ENCODE assay signal across 8 cellular contexts in the genomic region with DNA sequence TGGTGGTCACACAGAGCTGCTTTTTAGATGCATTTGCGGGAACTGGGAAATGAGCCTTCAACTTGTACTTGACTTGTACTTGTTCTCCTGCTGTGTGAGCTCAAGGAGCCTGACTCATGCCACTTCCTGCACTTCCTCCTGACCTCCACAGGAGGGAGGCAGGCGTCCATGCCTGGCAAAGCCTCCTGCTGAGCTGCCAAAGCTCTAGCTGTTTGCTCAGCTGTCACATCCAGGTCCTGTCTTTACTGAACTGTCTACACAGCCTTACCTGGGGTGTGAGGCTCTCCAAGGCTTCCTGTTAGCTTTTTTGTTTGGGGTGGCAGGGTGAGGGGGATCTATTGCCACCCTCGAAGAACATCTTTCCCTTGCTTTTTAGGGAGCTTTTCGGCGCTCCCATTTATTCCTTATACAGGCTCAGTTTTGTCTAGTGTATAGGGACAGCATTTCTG. TPM values are rescaled to one million over a fixed set of nuclear protein-coding genes. Genes with fewer than 3 reads are reported as not detected.
DNase-seq lines count a peak whose midpoint lies in the region; ATAC-seq and TF ChIP-seq lines count a peak whose summit lies in the region.

No MANE protein-coding gene starts in this region.

- intact Hi-C loops in CD14-positive monocyte (cut with micrococcal nuclease): loop anchor here (2.0 to 10.0 kb wide), 3 partner anchors 173 to 423 kb away; no protein-coding TSS in a partner anchor

- H3K27me3 ChIP-seq in NT2/D1 (ENCODE audit: insufficient read depth, insufficient read length): no peaks in the 10 kb centered on the region

- H3K4me1 Mint-ChIP-seq in CD14-positive monocyte (peaks cover 8% of the 10 kb centered on the region), naive B cell (peaks cover 0 to 6% (median 2%) of the 10 kb centered on the region in 3 donors)

- no peak; the same call in 1 of the 2 replicates for TF ChIP-seq EP300 in Ishikawa (IDR thresholded peaks at IDR 0.05; ENCODE audit: borderline replicate concordance)

- H3K4me3 Mint-ChIP-seq in CD14-positive monocyte (no peak overlapping the region), naive B cell (peak overlapping the region in 1 of 8 donors; percentile 47)

- peaks cover 16 to 40% (median 29%) of the 10 kb centered on the region in 3 donors for H3K27me3 Mint-ChIP-seq in CD14-positive monocyte (ENCODE audit: low read depth in 3 of 3)
- peaks cover 17% of the 10 kb centered on the region in 3 donors for H3K27me3 Mint-ChIP-seq in naive B cell

- DNase-seq in CD14-positive monocyte (ENCODE audit: low spot score) (peak; percentile 81), NT2/D1 (ENCODE audit: low read depth, low spot score) (peak; percentile 91), activated T-cell treated with anti-CD3 and anti-CD28 coated beads for 24 hours (ENCODE audit: low read depth) (peak; percentile 54), epithelial cell of proximal tubule (ENCODE audit: low read depth) (peak; percentile 39), naive B cell (peak; percentile 42), superior temporal gyrus (ENCODE audit: extremely low spot score) (peak; percentile 86)

- peak; percentile 100 for TF ChIP-seq RAD21 in Ishikawa (IDR thresholded peaks at IDR 0.05; ENCODE audit: low read depth)

- H3K36me3 Mint-ChIP-seq in CD14-positive monocyte: peaks cover 27 to 30% of the 10 kb centered on the region in 2 donors
- H3K36me3 Mint-ChIP-seq in naive B cell: peaks cover 0 to 10% of the 10 kb centered on the region in 2 donors

- peak; percentile 65 for ATAC-seq in GM19397 (IDR thresholded peaks at IDR 0.05; ENCODE audit: unreplicated experiment)
- ATAC-seq in naive B cell (ENCODE audit: low read depth in 2 of 2): peak; percentile 73 to 85

- H3K9me3 ChIP-seq in NT2/D1 (ENCODE audit: insufficient read depth, low read length): no peaks in the 10 kb centered on the region

- no peak overlapping the region for H3K4me3 ChIP-seq in NT2/D1 (ENCODE audit: insufficient read length, low read depth)
- H3K4me3 ChIP-seq in epithelial cell of proximal tubule (ENCODE audit: low read depth, low read length): no peak overlapping the region

- H3K27ac Mint-ChIP-seq in CD14-positive monocyte: no peak overlapping the region
- peak overlapping the region in 1 of 6 donors; percentile 20 for H3K27ac Mint-ChIP-seq in naive B cell

- peaks cover 0 to 2% (median 0%) of the 10 kb centered on the region in 7 donors for H3K9me3 Mint-ChIP-seq in CD14-positive monocyte
- H3K9me3 Mint-ChIP-seq in naive B cell: no peaks in the 10 kb centered on the region

- peaks cover 9% of the 10 kb centered on the region for H3K4me1 ChIP-seq in NT2/D1 (ENCODE audit: insufficient read depth, insufficient read length)

- peaks cover 38% of the 10 kb centered on the region for H3K36me3 ChIP-seq in NT2/D1 (ENCODE audit: insufficient read depth, insufficient read length, low read length)

- TF ChIP-seq CTCF in CD14-positive monocyte (IDR thresholded peaks at IDR 0.05): peak; percentile 95
- TF ChIP-seq CTCF in epithelial cell of proximal tubule (conservative IDR thresholded peaks at IDR 0.05; ENCODE audit: low read depth, low read length): peak; percentile 99

- H3K9ac ChIP-seq in NT2/D1 (ENCODE audit: insufficient read length, low read depth): no peak overlapping the region

TF ChIP-seq in Ishikawa, 13 proteins besides CTCF, POLR2A, EP300 and RAD21:
- TF ChIP-seq CEBPB (IDR thresholded peaks at IDR 0.05) (no peak), NFIC (IDR thresholded peaks at IDR 0.05) (no peak), YY1 (IDR thresholded peaks at IDR 0.05; ENCODE audit: low read depth) (no peak), TAF1 (IDR thresholded peaks at IDR 0.05; ENCODE audit: low read depth) (no peak), TEAD4 (IDR thresholded peaks at IDR 0.05) (no peak), FOXM1 (IDR thresholded peaks at IDR 0.05; ENCODE audit: borderline replicate concordance, low read depth) (0 out of 2 replicates have a peak, but pooled peaks have one; percentile 4), CREB1 (IDR thresholded peaks at IDR 0.05; ENCODE audit: low read depth) (no peak), ZBTB7A (IDR thresholded peaks at IDR 0.05; ENCODE audit: low read depth) (no peak), EGR1 (IDR thresholded peaks at IDR 0.05) (no peak), TCF12 (IDR thresholded peaks at IDR 0.05; ENCODE audit: low read depth) (peak; percentile 71)
- TF ChIP-seq, protein P1, sequence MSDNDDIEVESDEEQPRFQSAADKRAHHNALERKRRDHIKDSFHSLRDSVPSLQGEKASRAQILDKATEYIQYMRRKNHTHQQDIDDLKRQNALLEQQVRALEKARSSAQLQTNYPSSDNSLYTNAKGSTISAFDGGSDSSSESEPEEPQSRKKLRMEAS (IDR thresholded peaks at IDR 0.05): peak; percentile 55
- TF ChIP-seq, protein P2, sequence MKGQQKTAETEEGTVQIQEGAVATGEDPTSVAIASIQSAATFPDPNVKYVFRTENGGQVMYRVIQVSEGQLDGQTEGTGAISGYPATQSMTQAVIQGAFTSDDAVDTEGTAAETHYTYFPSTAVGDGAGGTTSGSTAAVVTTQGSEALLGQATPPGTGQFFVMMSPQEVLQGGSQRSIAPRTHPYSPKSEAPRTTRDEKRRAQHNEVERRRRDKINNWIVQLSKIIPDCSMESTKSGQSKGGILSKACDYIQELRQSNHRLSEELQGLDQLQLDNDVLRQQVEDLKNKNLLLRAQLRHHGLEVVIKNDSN (IDR thresholded peaks at IDR 0.05): no peak
- TF ChIP-seq, protein P3, sequence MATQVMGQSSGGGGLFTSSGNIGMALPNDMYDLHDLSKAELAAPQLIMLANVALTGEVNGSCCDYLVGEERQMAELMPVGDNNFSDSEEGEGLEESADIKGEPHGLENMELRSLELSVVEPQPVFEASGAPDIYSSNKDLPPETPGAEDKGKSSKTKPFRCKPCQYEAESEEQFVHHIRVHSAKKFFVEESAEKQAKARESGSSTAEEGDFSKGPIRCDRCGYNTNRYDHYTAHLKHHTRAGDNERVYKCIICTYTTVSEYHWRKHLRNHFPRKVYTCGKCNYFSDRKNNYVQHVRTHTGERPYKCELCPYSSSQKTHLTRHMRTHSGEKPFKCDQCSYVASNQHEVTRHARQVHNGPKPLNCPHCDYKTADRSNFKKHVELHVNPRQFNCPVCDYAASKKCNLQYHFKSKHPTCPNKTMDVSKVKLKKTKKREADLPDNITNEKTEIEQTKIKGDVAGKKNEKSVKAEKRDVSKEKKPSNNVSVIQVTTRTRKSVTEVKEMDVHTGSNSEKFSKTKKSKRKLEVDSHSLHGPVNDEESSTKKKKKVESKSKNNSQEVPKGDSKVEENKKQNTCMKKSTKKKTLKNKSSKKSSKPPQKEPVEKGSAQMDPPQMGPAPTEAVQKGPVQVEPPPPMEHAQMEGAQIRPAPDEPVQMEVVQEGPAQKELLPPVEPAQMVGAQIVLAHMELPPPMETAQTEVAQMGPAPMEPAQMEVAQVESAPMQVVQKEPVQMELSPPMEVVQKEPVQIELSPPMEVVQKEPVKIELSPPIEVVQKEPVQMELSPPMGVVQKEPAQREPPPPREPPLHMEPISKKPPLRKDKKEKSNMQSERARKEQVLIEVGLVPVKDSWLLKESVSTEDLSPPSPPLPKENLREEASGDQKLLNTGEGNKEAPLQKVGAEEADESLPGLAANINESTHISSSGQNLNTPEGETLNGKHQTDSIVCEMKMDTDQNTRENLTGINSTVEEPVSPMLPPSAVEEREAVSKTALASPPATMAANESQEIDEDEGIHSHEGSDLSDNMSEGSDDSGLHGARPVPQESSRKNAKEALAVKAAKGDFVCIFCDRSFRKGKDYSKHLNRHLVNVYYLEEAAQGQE (IDR thresholded peaks at IDR 0.05; ENCODE audit: low read depth): no peak

RNA-seq across cellular contexts. Expression of a gene that starts 6.4 kb away (rescaled TPM):
- polyA plus RNA-seq in CD14-positive monocyte (not detected), naive B cell (ENCODE audit: low read depth in 6 of 6) (not detected)
- total RNA-seq in epithelial cell of proximal tubule: not detected in 2 replicates

RNA-seq across cellular contexts. Expression of a gene that starts 8.3 kb away (rescaled TPM):
- polyA plus RNA-seq in CD14-positive monocyte (not detected), naive B cell (ENCODE audit: low read depth in 6 of 6) (not detected)
- not detected in 2 replicates for total RNA-seq in epithelial cell of proximal tubule

RNA-seq across cellular contexts. Expression of a gene that starts 10.1 kb away (rescaled TPM):
- 10 to 100 TPM; 21.7 to 24.6 TPM for polyA plus RNA-seq in CD14-positive monocyte
- 123 and 182 TPM in 2 replicates for total RNA-seq in epithelial cell of proximal tubule
- polyA plus RNA-seq in naive B cell (ENCODE audit: low read depth in 6 of 6): 10 to 100 TPM; 34.4 to 61.0 (median 49.1) TPM

RNA-seq across cellular contexts. Expression of a gene that starts 10.2 kb away (rescaled TPM):
- under 1 TPM in 1 of 2 donors, not detected in 1; 0.16 TPM for polyA plus RNA-seq in CD14-positive monocyte
- 4.2 and 5.2 TPM in 2 replicates for total RNA-seq in epithelial cell of proximal tubule
- polyA plus RNA-seq in naive B cell (ENCODE audit: low read depth in 6 of 6): 1 to 10 TPM in 3 of 6 donors, under 1 TPM in 1, not detected in 2; 0.35 to 1.8 (median 1.3) TPM

RNA-seq across cellular contexts. Expression of a gene that starts 34.2 kb away (rescaled TPM):
- 1 to 10 TPM; 5.8 to 7.7 TPM for polyA plus RNA-seq in CD14-positive monocyte
- total RNA-seq in epithelial cell of proximal tubule: 21.3 and 22.7 TPM in 2 replicates
- polyA plus RNA-seq in naive B cell (ENCODE audit: low read depth in 6 of 6): 1 to 10 TPM; 3.6 to 8.5 (median 4.1) TPM

Comparison
In these comparisons a context has a peak if more than half of its experiments do, and no peak if none do; other contexts are left out.
1. DNase-seq: peak in every context shown above with its lines; median percentile 91 in NT2/D1; 86 in superior temporal gyrus; 81 in CD14-positive monocyte; 54 in activated T-cell treated with anti-CD3 and anti-CD28 coated beads for 24 hours; 42 in naive B cell; 39 in epithelial cell of proximal tubule.